8 cellular contexts compared by ENCODE assay signal in genomic region chr19:29737461-29738000, GRCh38.
"Had no signal": no experiment of that assay in that cellular context is flagged by ENCODE, and none has a peak within 500 bp of the region (broad histone marks: within the 10 kb centered on the region; RNA-seq: fewer than 3 reads in every experiment).

No MANE protein-coding gene starts in this region.

- H3K4me3 ChIP-seq: GM23248, HAP-1 had no signal

- DNase-seq: GM23248, GOT3, H7, HFFc6 had no signal

- H3K9ac ChIP-seq: GM23248 had no signal

- ATAC-seq: HCT116, HepG2 had no signal

- H3K27ac ChIP-seq: GM23248, HL-60 had no signal

- H3K9me3 ChIP-seq: HAP-1 had no signal

- FAIRE-seq: HepG2 had no signal

- H3K4me1 ChIP-seq: HAP-1 had no signal

- H3K36me3 ChIP-seq: HAP-1 had no signal
